ENCODE assay signal across 19 cellular contexts in the genomic region with DNA sequence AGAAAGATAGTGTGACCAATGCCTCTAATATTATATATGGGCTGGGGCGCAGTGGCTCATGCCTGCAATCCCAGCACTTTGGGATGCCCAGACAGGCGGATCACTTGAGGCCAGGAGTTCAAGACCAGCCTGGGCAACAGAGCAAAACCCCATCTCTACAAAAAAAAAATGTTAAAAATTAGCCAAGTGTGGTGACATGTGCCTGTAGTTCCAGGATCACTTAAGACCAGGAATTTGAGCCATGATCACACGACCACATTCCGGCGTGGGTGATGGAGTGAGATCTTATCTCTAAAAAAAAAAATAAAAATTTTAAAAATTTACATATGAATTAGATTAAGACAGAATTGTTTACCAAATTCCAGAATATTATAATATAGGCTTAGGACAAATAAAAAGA.
"Had no signal": no experiment of that assay in that cellular context is flagged by ENCODE, and none has a peak within 500 bp of the region (broad histone marks: within the 10 kb centered on the region; RNA-seq: fewer than 3 reads in every experiment).

No MANE protein-coding gene starts in this region.

- H3K4me3 Mint-ChIP-seq: activated naive CD8-positive, alpha-beta T cell; activated T-cell treated with anti-CD3 and anti-CD28 coated beads, Interleukin-2, amount 50 U/mL, for 72 hours; effector memory CD8-positive, alpha-beta T cell; naive thymus-derived CD4-positive, alpha-beta T cell; neural progenitor cell had no signal

- H3K4me3 ChIP-seq: cardiac muscle cell, neural progenitor cell, ovary, psoas muscle, right lobe of liver, stomach had no signal

- FAIRE-seq: small intestine had no signal

- H3K27ac Mint-ChIP-seq: activated naive CD8-positive, alpha-beta T cell; activated T-cell treated with anti-CD3 and anti-CD28 coated beads, Interleukin-2, amount 50 U/mL, for 72 hours; effector memory CD8-positive, alpha-beta T cell; neural progenitor cell had no signal

- H3K9me3 ChIP-seq: ovary, psoas muscle, right lobe of liver, stomach had no signal

- DNase-seq: activated CD4-positive, CD25-positive, alpha-beta regulatory T cell treated with anti-CD3 and anti-CD28 coated beads, Interleukin-2, amount 50 U/mL, for 72 hours; activated gamma-delta T cell; activated T-cell treated with anti-CD3 and anti-CD28 coated beads, Interleukin-2, amount 50 U/mL, for 72 hours; amygdala; effector memory CD8-positive, alpha-beta T cell; foreskin melanocyte; kidney glomerular epithelial cell; mesendoderm; naive thymus-derived CD4-positive, alpha-beta T cell; ovary; psoas muscle; right lobe of liver; small intestine; stimulated activated CD4-positive, alpha-beta T cell treated with anti-CD3 and anti-CD28 coated beads, Interleukin-15, amount 100 ng/mL, for 24 hours; stimulated activated CD4-positive, alpha-beta T cell treated with anti-CD3 and anti-CD28 coated beads, Interleukin-2, amount 100 ng/mL, for 48 hours; stomach had no signal

- H3K27me3 Mint-ChIP-seq: activated naive CD8-positive, alpha-beta T cell; effector memory CD8-positive, alpha-beta T cell; naive thymus-derived CD4-positive, alpha-beta T cell had no signal

- H3K9me3 Mint-ChIP-seq: activated T-cell treated with anti-CD3 and anti-CD28 coated beads, Interleukin-2, amount 50 U/mL, for 72 hours; effector memory CD8-positive, alpha-beta T cell; naive thymus-derived CD4-positive, alpha-beta T cell; neural progenitor cell had no signal

- H3K27me3 ChIP-seq: cardiac muscle cell, neural progenitor cell, ovary, right lobe of liver, stomach had no signal

- ATAC-seq: activated T-cell treated with anti-CD3 and anti-CD28 coated beads, Interleukin-2, amount 50 U/mL, for 72 hours; effector memory CD8-positive, alpha-beta T cell; naive thymus-derived CD4-positive, alpha-beta T cell; psoas muscle; right lobe of liver had no signal

- H3K36me3 ChIP-seq: cardiac muscle cell, neural progenitor cell, ovary had no signal

- H3K4me2 ChIP-seq: neural progenitor cell had no signal

- H3K27ac ChIP-seq: cardiac muscle cell, neural progenitor cell, ovary, psoas muscle, right lobe of liver, stomach had no signal

- H3K9ac ChIP-seq: neural progenitor cell had no signal

- H3K4me1 ChIP-seq: psoas muscle had no signal

- H2AFZ ChIP-seq: neural progenitor cell had no signal
